ENCODE assay signal across 17 cellular contexts in the genomic region with DNA sequence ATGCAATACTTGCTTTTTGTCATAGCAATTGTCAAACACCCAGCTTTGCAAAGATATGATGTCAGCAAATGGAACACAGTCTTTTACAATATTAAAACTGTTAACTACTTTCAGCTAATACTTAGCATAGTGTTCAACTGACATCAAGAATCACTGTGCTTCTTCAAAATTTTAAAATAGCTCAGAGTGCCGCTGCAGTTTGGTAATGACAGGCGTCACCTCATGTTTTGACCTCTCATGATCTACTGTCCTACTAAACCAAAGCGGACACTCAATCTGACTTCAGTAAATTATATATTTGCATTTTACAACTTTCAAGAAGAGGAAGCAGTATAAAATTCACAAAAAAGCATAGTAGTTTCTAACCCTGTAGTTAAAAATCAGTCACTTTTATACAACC. TPM values are rescaled to one million over a fixed set of nuclear protein-coding genes. Genes with fewer than 3 reads are reported as not detected.
DNase-seq lines count a peak whose midpoint lies in the region; ATAC-seq and TF ChIP-seq lines count a peak whose summit lies in the region.
"Had no signal": no experiment of that assay in that cellular context is flagged by ENCODE, and none has a peak within 500 bp of the region (broad histone marks: within the 10 kb centered on the region; RNA-seq: fewer than 3 reads in every experiment).

No MANE protein-coding gene starts in this region.

- H3K4me2 ChIP-seq in hepatocyte = peak overlapping the region; percentile 97

- no peaks in the 10 kb centered on the region for H3K9me3 ChIP-seq in hepatocyte (ENCODE audit: low read depth)
- H3K9me3 ChIP-seq: Peyer's patch, SJCRH30 had no signal

- peak overlapping the region; percentile 83 for H3K27ac ChIP-seq in hepatocyte
- no peak overlapping the region for H3K27ac ChIP-seq in substantia nigra (ENCODE audit: low read depth, low read length, poor library complexity, severe bottlenecking)
- H3K27ac ChIP-seq: SJCRH30 had no signal

- H3K9me3 Mint-ChIP-seq in type B pancreatic cell = no peaks in the 10 kb centered on the region

- no peaks in the 10 kb centered on the region for H3K27me3 ChIP-seq in hepatocyte
- H3K27me3 ChIP-seq: Peyer's patch, SJCRH30 had no signal

- H3K4me3 ChIP-seq in hepatocyte = no peak overlapping the region
- H3K4me3 ChIP-seq: SJCRH30 had no signal

- H3K9me2 ChIP-seq in hepatocyte (replicated peaks; ENCODE audit: insufficient read depth) = no peaks in the 10 kb centered on the region

- H2AFZ ChIP-seq in hepatocyte = no peak overlapping the region

- H3K27ac Mint-ChIP-seq in type B pancreatic cell = no peak overlapping the region

- peaks cover 7% of the 10 kb centered on the region for H3K79me2 ChIP-seq in hepatocyte

- H3K27me3 Mint-ChIP-seq in type B pancreatic cell = peaks cover 64% of the 10 kb centered on the region

- H3K4me3 Mint-ChIP-seq in type B pancreatic cell = peak overlapping the region; percentile 39

- 76% methylated on average over 3 of the region's 3 CpGs for WGBS in hepatocyte (ENCODE audit: low lambda C conversion rate, missing lambda C conversion rate)

- no peaks in the 10 kb centered on the region for H4K20me1 ChIP-seq in hepatocyte (ENCODE audit: insufficient read depth, poor library complexity, severe bottlenecking)

- H3K4me1 Mint-ChIP-seq in type B pancreatic cell (ENCODE audit: unreplicated experiment) = peaks cover 14% of the 10 kb centered on the region

- intact Hi-C loops in Right ventricle myocardium superior (cut with DNase I) = no loop called here
- intact Hi-C loops in Right ventricle myocardium inferior (cut with DNase I) = no loop called here

- DNase-seq in Right ventricle myocardium superior (no peak), Right ventricle myocardium inferior (ENCODE audit: missing footprints) (no peak), NAMALWA (ENCODE audit: low spot score) (peak; percentile 45), hepatocyte (ENCODE audit: low spot score) (no peak), type B pancreatic cell (ENCODE audit: extremely low spot score, unreplicated experiment) (no peak), substantia nigra (lab: John Stamatoyannopoulos, UW) (no peak)
- DNase-seq: Calu3, Kasumi-1, NCI-H1930, OCI-M1, Peyer's patch, SJCRH30 had no signal

- H3K4me1 ChIP-seq in hepatocyte (ENCODE audit: insufficient read depth) = peaks cover 15% of the 10 kb centered on the region

- ATAC-seq in Right ventricle myocardium superior (ENCODE audit: poor library complexity) = peak; percentile 62
- no peak for ATAC-seq in Right ventricle myocardium inferior
- no peak for ATAC-seq in HG03354 (IDR thresholded peaks at IDR 0.05; ENCODE audit: poor library complexity, severe bottlenecking, unreplicated experiment)
- ATAC-seq: SK-N-SH treated with all-trans-retinoic acid at 6 μM for 48 hours had no signal

- H3K36me3 Mint-ChIP-seq in type B pancreatic cell = no peaks in the 10 kb centered on the region

- H3K36me3 ChIP-seq in hepatocyte (replicated peaks; ENCODE audit: insufficient read depth, low read depth) = no peaks in the 10 kb centered on the region
- H3K36me3 ChIP-seq: Peyer's patch, SJCRH30 had no signal

- TF ChIP-seq CTCF in hepatocyte (IDR thresholded peaks at IDR 0.05; ENCODE audit: poor library complexity) = no peak
- TF ChIP-seq CTCF in type B pancreatic cell (conservative IDR thresholded peaks at IDR 0.05) = no peak

RNA-seq across cellular contexts. Expression of a gene that starts 2.0 kb away (rescaled TPM):
- 0.54 TPM for total RNA-seq in Right ventricle myocardium superior
- total RNA-seq in Right ventricle myocardium inferior = 0.35 TPM
- 71.2 and 79.6 TPM in 2 replicates for total RNA-seq in hepatocyte
- 49.4 and 51.2 TPM in 2 replicates for polyA plus RNA-seq in hepatocyte
- total RNA-seq in type B pancreatic cell (ENCODE audit: low replicate concordance) = 0.74 and 1.8 TPM in 2 replicates
- total RNA-seq: A172, Calu3, HT-29, M059J, SJCRH30 had no signal

Comparison
In these comparisons a context has a peak if more than half of its experiments do, and no peak if none do; other contexts are left out.
1. RNA of a gene that starts 2.0 kb away (total RNA-seq): 71.2 to 79.6 TPM in hepatocyte; 0.74 to 1.8 TPM in type B pancreatic cell, 0.54 TPM in Right ventricle myocardium superior (single experiment) and 0.35 TPM in Right ventricle myocardium inferior (single experiment); every median in the first group is over 10 times any median in the second.